In genomic region chr14:105476937-105477658, GRCh38 we compare ENCODE assay signal across 6 cellular contexts. TPM values are rescaled to one million over a fixed set of nuclear protein-coding genes. Genes with fewer than 3 reads are reported as not detected.
DNase-seq lines count a peak whose midpoint lies in the region; ATAC-seq, FAIRE-seq and TF ChIP-seq lines count a peak whose summit lies in the region.

No MANE protein-coding gene starts in this region.

- TF ChIP-seq EP300 in GM12878 (IDR thresholded peaks at IDR 0.05; ENCODE audit: borderline replicate concordance in 1 of 2, control insufficient read depth in 1 of 2, low read depth in 2 of 2, low read length in 2 of 2): no peak

- BruUV-seq in GM12878 (replicated peaks; lab: Mats Ljungman, UMichigan): no TSS peak

- in situ Hi-C loops in GM12878 (cut with MboI): no loop called here

- no peaks in the 10 kb centered on the region for H3K9me3 ChIP-seq in CD4-positive, alpha-beta memory T cell (ENCODE audit: control insufficient read depth in 1 of 2, low read length in 2 of 2)
- H3K9me3 ChIP-seq in GM12878 (replicated peaks; ENCODE audit: control insufficient read depth, insufficient read depth, low read length): no peaks in the 10 kb centered on the region; the same call in 2 of the 3 replicates

- RAD21 ChIA-PET in GM12878 (lab: Charles Lee; ENCODE audit: unreplicated experiment): no interaction called here

- H3K4me1 Mint-ChIP-seq in CD4-positive, alpha-beta memory T cell: peaks cover 17 to 54% (median 34%) of the 10 kb centered on the region in 4 donors
- H3K4me1 Mint-ChIP-seq in naive B cell: peaks cover 29 to 46% (median 38%) of the 10 kb centered on the region in 3 donors

- no peak for TF ChIP-seq POLR2A in GM12878 (IDR thresholded peaks at IDR 0.05; ENCODE audit: low read depth, low read length)

- H2AFZ ChIP-seq in GM12878 (ENCODE audit: control insufficient read depth, low read depth, low read length): no peak overlapping the region

- SMC1A ChIA-PET in GM12878 (lab: Charles Lee; ENCODE audit: uncharacterized antibody, unreplicated experiment): no interaction called here

- no peaks in the 10 kb centered on the region for H3K36me3 ChIP-seq in CD4-positive, alpha-beta memory T cell (ENCODE audit: insufficient read depth, low read length)
- H3K36me3 ChIP-seq in GM12878 (ENCODE audit: control insufficient read depth in 2 of 2, insufficient read depth in 2 of 2, low read length in 1 of 2): no peaks in the 10 kb centered on the region

- H3K79me2 ChIP-seq in GM12878 (ENCODE audit: control insufficient read depth, insufficient read depth, low read length): no peaks in the 10 kb centered on the region

- no peak for TF ChIP-seq CTCF in GM12878 (IDR thresholded peaks at IDR 0.05 in 2 of 3, conservative IDR thresholded peaks at IDR 0.05 in 1 of 3; ENCODE audit: control insufficient read depth in 2 of 3, extremely low read depth in 1 of 3, insufficient read depth in 1 of 3, low read depth in 3 of 3, low read length in 3 of 3)

- POLR2A ChIA-PET in CD4-positive, alpha-beta memory T cell (lab: Charles Lee; ENCODE audit: partially characterized antibody): interaction anchor here (0.7 to 8.3 kb wide), 5 partner anchors 9 to 412 kb away, joined by 3 to 346 read pairs (median 6); partner anchors contain the start of genes CRIP1, GPR132 and TEDC1
- POLR2A ChIA-PET in GM12878 (lab: Charles Lee): interaction anchor here (0.6 kb wide), 1 partner anchor 562 kb away, joined by 5 read pairs; no protein-coding TSS in a partner anchor

- no peak overlapping the region for H3K27ac ChIP-seq in CD4-positive, alpha-beta memory T cell (ENCODE audit: low read depth, low read length)
- no peak overlapping the region for H3K27ac ChIP-seq in GM12878 (ENCODE audit: control insufficient read depth, insufficient read depth)

- intact Hi-C loops in CD4-positive, alpha-beta memory T cell (cut with micrococcal nuclease): no loop called here
- intact Hi-C loops in GM12878 (cut with micrococcal nuclease; ENCODE audit: unreplicated experiment): no loop called here

- no peak overlapping the region for H3K9ac ChIP-seq in GM12878 (ENCODE audit: control insufficient read depth, insufficient read depth, low read length)

- no peak overlapping the region for H3K4me3 ChIP-seq in CD4-positive, alpha-beta memory T cell (ENCODE audit: low read length in 2 of 2)
- no peak overlapping the region for H3K4me3 ChIP-seq in GM12878

- WGBS in GM12878 (ENCODE audit: insufficient coverage, insufficient replicate concordance, low lambda C conversion rate, missing lambda C conversion rate): 38% methylated on average over 15 of the region's 15 CpGs

- CTCF ChIA-PET in CD4-positive, alpha-beta memory T cell (lab: Charles Lee; ENCODE audit: partially characterized antibody): interaction anchor here (0.8 to 3.0 kb wide), 2 partner anchors 13 to 64 kb away, joined by 3 to 24 read pairs; no protein-coding TSS in a partner anchor
- CTCF ChIA-PET in GM12878 (lab: Yijun Ruan, JAX): interaction anchor here (1.2 kb wide), 1 partner anchor 13 kb away, joined by 4 read pairs; no protein-coding TSS in a partner anchor

- H3K36me3 Mint-ChIP-seq in CD4-positive, alpha-beta memory T cell: peaks cover 0 to 11% of the 10 kb centered on the region in 2 donors
- H3K36me3 Mint-ChIP-seq in naive B cell: peaks cover 0 to 8% of the 10 kb centered on the region in 2 donors

- DNase-seq in CD4-positive, alpha-beta memory T cell: no peak
- DNase-seq in GM12878 (ENCODE audit: low read depth, low spot score): no peak
- DNase-seq in naive B cell: no peak
- no peak for DNase-seq in RCC 7860 (ENCODE audit: low spot score)

- ATAC-seq in GM12878: no peak
- no peak for ATAC-seq in naive B cell (ENCODE audit: low read depth in 2 of 2)
- no peak for ATAC-seq in GM21447 (IDR thresholded peaks at IDR 0.05; ENCODE audit: unreplicated experiment)
- no peak for ATAC-seq in HG03025 (IDR thresholded peaks at IDR 0.05; ENCODE audit: low FRiP score, unreplicated experiment)

- peak overlapping the region in 7 of 8 donors; percentile 6 to 86 (median 63) for H3K4me3 Mint-ChIP-seq in CD4-positive, alpha-beta memory T cell
- H3K4me3 Mint-ChIP-seq in naive B cell: peak overlapping the region in 5 of 8 donors; percentile 47 to 84 (median 62)

- no peaks in the 10 kb centered on the region for H3K27me3 ChIP-seq in CD4-positive, alpha-beta memory T cell (ENCODE audit: insufficient read depth, low read length)
- H3K27me3 ChIP-seq in GM12878 (replicated peaks in 1 of 2; ENCODE audit: control insufficient read depth in 2 of 2, insufficient read depth in 2 of 2, low read length in 1 of 2): peaks cover 4 to 11% of the 10 kb centered on the region in 2 experiments; a peak in 3 of 4 replicates

- H3K9me3 Mint-ChIP-seq in CD4-positive, alpha-beta memory T cell: peaks cover 0 to 9% (median 0%) of the 10 kb centered on the region in 8 donors
- peaks cover 0 to 2% (median 0%) of the 10 kb centered on the region in 7 donors for H3K9me3 Mint-ChIP-seq in naive B cell

- no peaks in the 10 kb centered on the region for H4K20me1 ChIP-seq in GM12878 (ENCODE audit: control insufficient read depth, insufficient read depth)

- H3K27ac Mint-ChIP-seq in CD4-positive, alpha-beta memory T cell: peak overlapping the region; percentile 67 to 93 (median 87)
- peak overlapping the region; percentile 4 to 88 (median 48) for H3K27ac Mint-ChIP-seq in naive B cell

- FAIRE-seq in GM12878 (lab: Jason Lieb, UNC): no peak
- FAIRE-seq in RCC 7860 (lab: Jason Lieb, UNC): no peak

- H3K4me1 ChIP-seq in CD4-positive, alpha-beta memory T cell (ENCODE audit: insufficient read depth, low read length): peaks cover 65% of the 10 kb centered on the region
- peaks cover 14% of the 10 kb centered on the region for H3K4me1 ChIP-seq in GM12878 (ENCODE audit: control insufficient read depth, insufficient read depth, low read length)

- H3K27me3 Mint-ChIP-seq in CD4-positive, alpha-beta memory T cell: no peaks in the 10 kb centered on the region
- peaks cover 0 to 9% (median 0%) of the 10 kb centered on the region in 3 donors for H3K27me3 Mint-ChIP-seq in naive B cell

- H3K4me2 ChIP-seq in GM12878 (ENCODE audit: control insufficient read depth, insufficient read depth): no peak overlapping the region

- no peak for TF ChIP-seq RAD21 in GM12878 (IDR thresholded peaks at IDR 0.05; ENCODE audit: insufficient read depth, low read depth, low read length)

RNA-seq across cellular contexts. Expression of gene CRIP2, which starts 2.5 kb away (rescaled TPM):
- total RNA-seq in CD4-positive, alpha-beta memory T cell: 10 to 100 TPM; 12.1 to 13.0 TPM
- polyA plus RNA-seq in CD4-positive, alpha-beta memory T cell: 100 to 1,000 TPM in 1 of 2 donors, 10 to 100 TPM in 1; 84.5 to 256 TPM
- total RNA-seq in GM12878 (2013; cell fraction: nucleolus; rRNA removed): not detected in 2 replicates
- 0.11 TPM in 1 of 2 replicates, not detected in the other for total RNA-seq in GM12878 (2014; rRNA removed)
- total RNA-seq in GM12878 (2014; rRNA removed; fragmentation: Illumina TruSeq; extraction: Trizol): not detected in 2 replicates
- total RNA-seq in GM12878 (2021): 0.49 and 0.61 TPM in 2 replicates
- not detected for polyA plus RNA-seq in GM12878 (2011; ENCODE audit: low read depth)
- polyA plus RNA-seq in GM12878 (2011; rRNA removed): 0.04 TPM in 1 of 2 replicates, not detected in the other
- 0.39 and 0.40 TPM in 2 replicates for polyA plus RNA-seq in GM12878 (2011; cell fraction: cytosol; rRNA removed)
- polyA plus RNA-seq in GM12878 (2011; cell fraction: nucleus; rRNA removed): 0.37 and 0.57 TPM in 2 replicates
- polyA plus RNA-seq in GM12878 (2012): 0.15 and 0.22 TPM in 2 replicates
- not detected in 2 replicates for polyA plus RNA-seq in GM12878 (2014; fragmentation: Illumina TruSeq; extraction: Trizol)
- polyA plus RNA-seq in GM12878 (2014; fragmentation: Nextera tagmentation; extraction: Ambion mirVana): not detected
- not detected in 2 replicates for polyA plus RNA-seq in GM12878 (2014; rRNA removed)
- under 1 TPM; 0.37 to 0.62 TPM for polyA plus RNA-seq in GM12878 (2016; fragmentation: Nextera tagmentation; extraction: Ambion mirVana)
- polyA minus RNA-seq in GM12878 (2011; rRNA and poly(A)+ RNA removed): not detected in 2 replicates
- polyA minus RNA-seq in GM12878 (2011; cell fraction: cytosol; rRNA and poly(A)+ RNA removed): 2.9 and 4.2 TPM in 2 replicates
- polyA minus RNA-seq in GM12878 (2011; cell fraction: nucleus; rRNA and poly(A)+ RNA removed): 1.4 TPM in 1 of 2 replicates, not detected in the other
- polyA plus RNA-seq in naive B cell (ENCODE audit: low read depth in 6 of 6): 10 to 100 TPM in 2 of 6 donors, 1 to 10 TPM in 4; 2.0 to 27.3 (median 8.4) TPM

RNA-seq across cellular contexts. Expression of gene CRIP1, which starts 9.6 kb away (rescaled TPM):
- total RNA-seq in CD4-positive, alpha-beta memory T cell: 100 to 1,000 TPM; 276 to 290 TPM
- 1,000 to 10,000 TPM; 1,440 to 2,028 TPM for polyA plus RNA-seq in CD4-positive, alpha-beta memory T cell
- total RNA-seq in GM12878 (2013; cell fraction: nucleolus; rRNA removed): 20.9 and 21.9 TPM in 2 replicates
- 99.4 and 101 TPM in 2 replicates for total RNA-seq in GM12878 (2014; rRNA removed)
- 87.3 and 90.6 TPM in 2 replicates for total RNA-seq in GM12878 (2014; rRNA removed; fragmentation: Illumina TruSeq; extraction: Trizol)
- 177 and 188 TPM in 2 replicates for total RNA-seq in GM12878 (2021)
- polyA plus RNA-seq in GM12878 (2011; ENCODE audit: low read depth): 110 TPM
- 36.3 and 174 TPM in 2 replicates for polyA plus RNA-seq in GM12878 (2011; rRNA removed)
- 236 and 406 TPM in 2 replicates for polyA plus RNA-seq in GM12878 (2011; cell fraction: cytosol; rRNA removed)
- 273 and 302 TPM in 2 replicates for polyA plus RNA-seq in GM12878 (2011; cell fraction: nucleus; rRNA removed)
- 224 and 253 TPM in 2 replicates for polyA plus RNA-seq in GM12878 (2012)
- polyA plus RNA-seq in GM12878 (2014; fragmentation: Illumina TruSeq; extraction: Trizol): 8.1 and 81.1 TPM in 2 replicates
- 100 to 1,000 TPM in 1 of 2 experiments, 10 to 100 TPM in 1; 66.8 to 134 TPM for polyA plus RNA-seq in GM12878 (2014; fragmentation: Nextera tagmentation; extraction: Ambion mirVana)
- polyA plus RNA-seq in GM12878 (2014; rRNA removed): 259 and 269 TPM in 2 replicates
- 100 to 1,000 TPM; 207 to 230 TPM for polyA plus RNA-seq in GM12878 (2016; fragmentation: Nextera tagmentation; extraction: Ambion mirVana)
- polyA minus RNA-seq in GM12878 (2011; rRNA and poly(A)+ RNA removed): 26.0 and 61.0 TPM in 2 replicates
- 42.5 and 76.2 TPM in 2 replicates for polyA minus RNA-seq in GM12878 (2011; cell fraction: cytosol; rRNA and poly(A)+ RNA removed)
- 17.5 and 28.7 TPM in 2 replicates for polyA minus RNA-seq in GM12878 (2011; cell fraction: nucleus; rRNA and poly(A)+ RNA removed)
- 100 to 1,000 TPM; 115 to 495 (median 235) TPM for polyA plus RNA-seq in naive B cell (ENCODE audit: low read depth in 6 of 6)

RNA-seq across cellular contexts. Expression of gene TEDC1, which starts 13.9 kb away (rescaled TPM):
- 10 to 100 TPM; 25.4 to 30.2 TPM for total RNA-seq in CD4-positive, alpha-beta memory T cell
- 10 to 100 TPM; 10.2 to 10.4 TPM for polyA plus RNA-seq in CD4-positive, alpha-beta memory T cell
- 15.3 and 19.0 TPM in 2 replicates for total RNA-seq in GM12878 (2013; cell fraction: nucleolus; rRNA removed)
- 23.0 and 25.8 TPM in 2 replicates for total RNA-seq in GM12878 (2014; rRNA removed)
- total RNA-seq in GM12878 (2014; rRNA removed; fragmentation: Illumina TruSeq; extraction: Trizol): 2.9 and 5.1 TPM in 2 replicates
- total RNA-seq in GM12878 (2021): 30.5 and 34.2 TPM in 2 replicates
- 1.9 TPM for polyA plus RNA-seq in GM12878 (2011; ENCODE audit: low read depth)
- polyA plus RNA-seq in GM12878 (2011; rRNA removed): 1.7 and 6.0 TPM in 2 replicates
- 8.1 and 18.8 TPM in 2 replicates for polyA plus RNA-seq in GM12878 (2011; cell fraction: cytosol; rRNA removed)
- 26.6 and 44.6 TPM in 2 replicates for polyA plus RNA-seq in GM12878 (2011; cell fraction: nucleus; rRNA removed)
- polyA plus RNA-seq in GM12878 (2012): 7.2 and 9.4 TPM in 2 replicates
- polyA plus RNA-seq in GM12878 (2014; fragmentation: Illumina TruSeq; extraction: Trizol): 0.10 and 0.76 TPM in 2 replicates
- 1 to 10 TPM in 1 of 2 experiments, under 1 TPM in 1; 0.19 to 1.6 TPM for polyA plus RNA-seq in GM12878 (2014; fragmentation: Nextera tagmentation; extraction: Ambion mirVana)
- 27.8 and 32.6 TPM in 2 replicates for polyA plus RNA-seq in GM12878 (2014; rRNA removed)
- 10 to 100 TPM; 23.3 to 29.9 TPM for polyA plus RNA-seq in GM12878 (2016; fragmentation: Nextera tagmentation; extraction: Ambion mirVana)
- 6.5 and 9.2 TPM in 2 replicates for polyA minus RNA-seq in GM12878 (2011; rRNA and poly(A)+ RNA removed)
- polyA minus RNA-seq in GM12878 (2011; cell fraction: cytosol; rRNA and poly(A)+ RNA removed): 4.4 and 5.8 TPM in 2 replicates
- 8.9 and 18.4 TPM in 2 replicates for polyA minus RNA-seq in GM12878 (2011; cell fraction: nucleus; rRNA and poly(A)+ RNA removed)
- 10 to 100 TPM in 3 of 6 donors, 1 to 10 TPM in 3; 3.5 to 13.6 (median 8.3) TPM for polyA plus RNA-seq in naive B cell (ENCODE audit: low read depth in 6 of 6)

RNA-seq across cellular contexts. Expression of gene TMEM121, which starts 49.3 kb away (rescaled TPM):
- 1 to 10 TPM; 5.4 to 6.3 TPM for total RNA-seq in CD4-positive, alpha-beta memory T cell
- 1 to 10 TPM; 6.6 to 9.5 TPM for polyA plus RNA-seq in CD4-positive, alpha-beta memory T cell
- 2.2 and 2.7 TPM in 2 replicates for total RNA-seq in GM12878 (2013; cell fraction: nucleolus; rRNA removed)
- total RNA-seq in GM12878 (2014; rRNA removed) (4.9 and 6.6 TPM in 2 replicates), GM12878 (2014; rRNA removed; fragmentation: Illumina TruSeq; extraction: Trizol) (0.09 and 0.13 TPM in 2 replicates), GM12878 (2021) (3.2 and 3.4 TPM in 2 replicates)
- not detected for polyA plus RNA-seq in GM12878 (2011; ENCODE audit: low read depth)
- polyA plus RNA-seq in GM12878 (2011; rRNA removed) (0.04 TPM in 1 of 2 replicates, not detected in the other), GM12878 (2014; fragmentation: Illumina TruSeq; extraction: Trizol) (not detected in 2 replicates), GM12878 (2014; fragmentation: Nextera tagmentation; extraction: Ambion mirVana) (under 1 TPM in 1 of 2 experiments, not detected in 1; 0.27 TPM), GM12878 (2014; rRNA removed) (3.1 and 4.9 TPM in 2 replicates), GM12878 (2016; fragmentation: Nextera tagmentation; extraction: Ambion mirVana) (1 to 10 TPM in 1 of 2 experiments, under 1 TPM in 1; 0.49 to 1.9 TPM), naive B cell (ENCODE audit: low read depth in 6 of 6) (1 to 10 TPM; 1.4 to 3.3 (median 1.9) TPM)
- polyA plus RNA-seq in GM12878 (2011; cell fraction: cytosol; rRNA removed): 0.13 TPM in 1 of 2 replicates, not detected in the other
- polyA plus RNA-seq in GM12878 (2011; cell fraction: nucleus; rRNA removed): 0.07 and 0.12 TPM in 2 replicates
- polyA plus RNA-seq in GM12878 (2012): 0.30 and 0.35 TPM in 2 replicates
- polyA minus RNA-seq in GM12878 (2011; rRNA and poly(A)+ RNA removed): not detected in 2 replicates
- polyA minus RNA-seq in GM12878 (2011; cell fraction: cytosol; rRNA and poly(A)+ RNA removed): not detected in 2 replicates
- polyA minus RNA-seq in GM12878 (2011; cell fraction: nucleus; rRNA and poly(A)+ RNA removed): 0.12 and 0.29 TPM in 2 replicates

RNA-seq across cellular contexts. Expression of gene MTA1, which starts 57.5 kb away (rescaled TPM):
- 100 to 1,000 TPM; 122 to 123 TPM for total RNA-seq in CD4-positive, alpha-beta memory T cell
- 1 to 10 TPM; 1.5 to 6.0 TPM for polyA plus RNA-seq in CD4-positive, alpha-beta memory T cell
- 130 and 153 TPM in 2 replicates for total RNA-seq in GM12878 (2013; cell fraction: nucleolus; rRNA removed)
- 53.3 and 62.6 TPM in 2 replicates for total RNA-seq in GM12878 (2014; rRNA removed)
- total RNA-seq in GM12878 (2014; rRNA removed; fragmentation: Illumina TruSeq; extraction: Trizol): 28.1 and 30.8 TPM in 2 replicates
- total RNA-seq in GM12878 (2021): 138 and 162 TPM in 2 replicates
- 20.4 TPM for polyA plus RNA-seq in GM12878 (2011; ENCODE audit: low read depth)
- 26.0 and 52.3 TPM in 2 replicates for polyA plus RNA-seq in GM12878 (2011; rRNA removed)
- polyA plus RNA-seq in GM12878 (2011; cell fraction: cytosol; rRNA removed): 41.2 and 55.8 TPM in 2 replicates
- 459 and 605 TPM in 2 replicates for polyA plus RNA-seq in GM12878 (2011; cell fraction: nucleus; rRNA removed)
- 68.8 and 74.0 TPM in 2 replicates for polyA plus RNA-seq in GM12878 (2012)
- 9.6 and 30.4 TPM in 2 replicates for polyA plus RNA-seq in GM12878 (2014; fragmentation: Illumina TruSeq; extraction: Trizol)
- under 1 TPM; 0.14 to 0.69 TPM for polyA plus RNA-seq in GM12878 (2014; fragmentation: Nextera tagmentation; extraction: Ambion mirVana)
- 114 and 134 TPM in 2 replicates for polyA plus RNA-seq in GM12878 (2014; rRNA removed)
- polyA plus RNA-seq in GM12878 (2016; fragmentation: Nextera tagmentation; extraction: Ambion mirVana): 10 to 100 TPM in 1 of 2 experiments, 1 to 10 TPM in 1; 7.7 to 10.3 TPM
- 22.1 and 40.2 TPM in 2 replicates for polyA minus RNA-seq in GM12878 (2011; rRNA and poly(A)+ RNA removed)
- 42.9 and 49.3 TPM in 2 replicates for polyA minus RNA-seq in GM12878 (2011; cell fraction: cytosol; rRNA and poly(A)+ RNA removed)
- 62.5 and 113 TPM in 2 replicates for polyA minus RNA-seq in GM12878 (2011; cell fraction: nucleus; rRNA and poly(A)+ RNA removed)
- 1 to 10 TPM; 3.3 to 6.3 (median 4.7) TPM for polyA plus RNA-seq in naive B cell (ENCODE audit: low read depth in 6 of 6)
